In the genomic region with DNA sequence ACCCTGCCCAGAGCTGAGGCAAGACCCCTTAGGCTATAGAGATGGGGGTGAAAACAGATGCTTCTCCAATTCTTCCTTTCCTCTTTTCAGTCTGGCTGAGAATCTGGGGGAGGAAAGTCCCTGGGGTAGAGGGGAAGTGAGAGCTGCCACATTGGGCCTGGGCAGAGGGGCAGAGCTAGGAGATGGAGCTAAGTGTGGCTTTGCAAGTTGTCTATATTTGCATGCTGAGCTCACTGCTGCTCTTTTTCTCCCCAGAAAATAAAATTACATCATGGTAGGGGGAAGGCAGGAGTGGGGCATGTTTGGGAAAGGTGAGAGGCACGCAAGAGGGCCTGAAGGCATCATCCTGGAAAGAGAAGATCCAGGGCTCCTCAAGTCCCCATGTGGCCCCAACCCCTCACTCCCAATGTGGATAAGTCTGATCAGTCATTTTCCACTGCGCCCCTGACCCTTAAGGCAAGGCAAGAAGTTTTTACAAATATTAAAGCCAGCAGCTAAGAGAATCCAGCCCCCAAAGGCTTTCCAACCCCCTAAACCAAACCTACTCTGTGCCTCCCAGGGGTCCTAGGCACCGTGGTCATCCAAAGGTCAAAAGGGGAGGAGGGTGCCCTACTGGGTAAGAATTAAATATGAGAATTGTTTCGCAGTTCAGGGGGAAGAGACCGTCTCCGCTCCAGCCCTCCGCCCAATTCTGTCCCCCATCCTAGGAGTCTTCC, we compare ENCODE assay signal across 8 cellular contexts. TPM values are rescaled to one million over a fixed set of nuclear protein-coding genes. Genes with fewer than 3 reads are reported as not detected.
DNase-seq lines count a peak whose midpoint lies in the region; ATAC-seq and TF ChIP-seq lines count a peak whose summit lies in the region.

No MANE protein-coding gene starts in this region.

- H3K4me3 ChIP-seq in skin epidermis, result peak overlapping the region; percentile 46 to 97 (median 92)

- H3K27me3 ChIP-seq in foreskin keratinocyte, result no peaks in the 10 kb centered on the region

- H3K4me1 ChIP-seq in foreskin keratinocyte, result peaks cover 6% of the 10 kb centered on the region

- H3K27ac ChIP-seq in foreskin keratinocyte (peak overlapping the region; percentile 83), skin epidermis (peak overlapping the region in 20 of 21 experiments; percentile 63 to 100 (median 95))

- TF ChIP-seq CTCF in foreskin keratinocyte (conservative IDR thresholded peaks at IDR 0.05), result no peak

- peak; percentile 81 for ATAC-seq in GM18868 (IDR thresholded peaks at IDR 0.05; ENCODE audit: unreplicated experiment)
- peak; percentile 52 for ATAC-seq in HG03045 (IDR thresholded peaks at IDR 0.05; ENCODE audit: unreplicated experiment)
- no peak for ATAC-seq in foreskin keratinocyte

- DNase-seq in AML-193 (lab: John Stamatoyannopoulos, UW), result peak; percentile 45 to 49
- DNase-seq in SKM-1 treated with dmso at 0.1 percent for 144 hours (lab: John Stamatoyannopoulos, UW; ENCODE audit: unreplicated experiment), result peak; percentile 80
- DNase-seq in foreskin keratinocyte, result no peak
- DNase-seq in glomerular visceral epithelial cell (ENCODE audit: extremely low spot score), result no peak
- no peak for DNase-seq in NCI-H187 treated with DMSO at 0.1 percent for 48 hours (lab: John Stamatoyannopoulos, UW)

RNA-seq across cellular contexts. Expression of gene PEA15, which starts 0.5 kb away (rescaled TPM):
- 167 and 176 TPM in 2 replicates for total RNA-seq in foreskin keratinocyte
- polyA plus RNA-seq in foreskin keratinocyte, result 165 and 172 TPM in 2 replicates

RNA-seq across cellular contexts. Expression of gene CASQ1, which starts 14.3 kb away (rescaled TPM):
- not detected in 2 replicates for total RNA-seq in foreskin keratinocyte
- not detected in 2 replicates for polyA plus RNA-seq in foreskin keratinocyte

RNA-seq across cellular contexts. Expression of gene ATP1A4, which starts 53.3 kb away (rescaled TPM):
- total RNA-seq in foreskin keratinocyte, result not detected in 2 replicates
- polyA plus RNA-seq in foreskin keratinocyte, result not detected in 2 replicates

RNA-seq across cellular contexts. Expression of gene DCAF8, which starts 57.7 kb away (rescaled TPM):
- total RNA-seq in foreskin keratinocyte, result 53.6 and 53.7 TPM in 2 replicates
- polyA plus RNA-seq in foreskin keratinocyte, result 23.9 and 26.5 TPM in 2 replicates

Comparison
In these comparisons a context has a peak if more than half of its experiments do, and no peak if none do; other contexts are left out.
1. DNase-seq: peak in AML-193 (2 of 2) and SKM-1 treated with dmso at 0.1 percent for 144 hours (single experiment); none in foreskin keratinocyte (0 of 2), glomerular visceral epithelial cell (single experiment) and NCI-H187 treated with DMSO at 0.1 percent for 48 hours (single experiment).